In the genomic region with DNA sequence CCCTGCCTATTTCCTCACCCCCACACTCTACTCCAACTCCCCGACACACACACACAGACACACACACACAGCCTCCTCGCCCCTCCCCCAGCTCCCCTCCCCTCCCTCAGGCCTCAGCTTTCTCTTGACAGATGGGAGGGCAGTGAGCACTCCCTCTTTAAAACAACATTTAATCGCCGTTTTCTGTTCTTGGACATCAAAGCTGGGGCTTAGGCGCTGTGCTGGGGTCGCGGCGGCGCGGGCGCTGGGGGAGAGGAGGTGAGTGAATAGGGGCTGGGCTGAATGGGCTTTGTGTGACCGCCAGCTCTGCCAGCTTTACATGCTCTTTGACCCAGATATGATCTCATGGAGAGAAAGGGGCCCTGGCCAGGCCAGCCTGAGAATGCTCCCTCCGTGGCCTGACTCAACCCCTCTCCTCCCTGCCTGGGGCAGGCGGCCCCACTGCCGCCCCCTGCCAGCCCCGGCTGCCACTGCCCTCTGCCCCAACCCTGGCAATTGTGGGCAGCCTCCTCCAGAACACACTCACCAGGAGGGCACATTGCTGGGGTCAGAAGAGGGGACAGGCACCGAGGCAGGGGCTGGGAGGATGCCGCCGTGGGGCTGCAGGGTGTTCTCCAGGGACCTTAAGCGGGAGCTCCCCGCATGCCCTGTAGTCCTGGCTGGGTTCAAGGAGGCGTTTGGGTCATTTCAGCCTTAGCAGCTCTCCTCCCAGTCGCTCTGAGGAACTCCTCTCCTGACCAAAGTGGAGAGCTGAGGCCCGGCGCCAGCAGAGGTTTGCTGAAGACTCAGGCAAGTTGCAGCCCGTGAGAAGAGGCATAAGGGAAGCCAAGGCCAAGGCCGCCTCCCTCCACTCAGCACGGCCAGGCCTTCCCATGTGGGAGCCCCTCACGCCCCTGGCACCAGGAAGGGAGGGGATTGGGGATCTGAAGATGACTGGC, we compare ENCODE assay signal across 9 cellular contexts. TPM values are rescaled to one million over a fixed set of nuclear protein-coding genes. Genes with fewer than 3 reads are reported as not detected.
DNase-seq lines count a peak whose midpoint lies in the region; ATAC-seq and TF ChIP-seq lines count a peak whose summit lies in the region.
"Had no signal": no experiment of that assay in that cellular context is flagged by ENCODE, and none has a peak within 500 bp of the region (broad histone marks: within the 10 kb centered on the region; RNA-seq: fewer than 3 reads in every experiment).

No MANE protein-coding gene starts in this region.

- H3K4me3 Mint-ChIP-seq in Caco-2 (ENCODE audit: unreplicated experiment): no peak overlapping the region
- H3K4me3 Mint-ChIP-seq: activated naive CD4-positive, alpha-beta T cell treated with anti-CD3 and anti-CD28 coated beads, Interleukin-2, amount 50 U/mL, for 24 hours had no signal

- H3K4me3 ChIP-seq in Caco-2 (ENCODE audit: low read depth, low read length): no peak overlapping the region
- peak overlapping the region; percentile 18 to 30 for H3K4me3 ChIP-seq in ascending aorta
- no peak overlapping the region for H3K4me3 ChIP-seq in hepatocyte
- peak overlapping the region; percentile 29 for H3K4me3 ChIP-seq in psoas muscle

- ATAC-seq in psoas muscle (peak; percentile 48 to 58 (median 52)), HG03045 (IDR thresholded peaks at IDR 0.05; ENCODE audit: unreplicated experiment) (no peak), GM19351 (IDR thresholded peaks at IDR 0.05; ENCODE audit: unreplicated experiment) (no peak)

- intact Hi-C loops in Caco-2 (cut with micrococcal nuclease; ENCODE audit: unreplicated experiment): no loop called here
- intact Hi-C loops in ascending aorta (cut with DNase I): loop anchor here (5.0 kb wide), 1 partner anchor 76 kb away; no protein-coding TSS in a partner anchor
- intact Hi-C loops in psoas muscle (cut with DNase I): loop anchor here (5.0 to 10.0 kb wide), 2 partner anchors 53 to 201 kb away; a partner anchor contains a TSS

- peak overlapping the region; percentile 65 for H3K4me2 ChIP-seq in hepatocyte

- H3K9me2 ChIP-seq in hepatocyte (replicated peaks; ENCODE audit: insufficient read depth): no peaks in the 10 kb centered on the region

- no peaks in the 10 kb centered on the region for H3K79me2 ChIP-seq in hepatocyte

- H3K4me1 ChIP-seq in Caco-2: peaks cover 17% of the 10 kb centered on the region
- H3K4me1 ChIP-seq in ascending aorta: peaks cover 24 to 54% of the 10 kb centered on the region in 2 donors
- peaks cover 26% of the 10 kb centered on the region for H3K4me1 ChIP-seq in hepatocyte (ENCODE audit: insufficient read depth)
- H3K4me1 ChIP-seq in psoas muscle: peaks cover 66% of the 10 kb centered on the region

- H3K36me3 Mint-ChIP-seq in Caco-2 (ENCODE audit: insufficient read depth, unreplicated experiment): no peaks in the 10 kb centered on the region
- H3K36me3 Mint-ChIP-seq: activated naive CD4-positive, alpha-beta T cell treated with anti-CD3 and anti-CD28 coated beads, Interleukin-2, amount 50 U/mL, for 24 hours had no signal

- peak in 1 of 2 experiments; percentile 53 for TF ChIP-seq CTCF in Caco-2 (IDR thresholded peaks at IDR 0.05; ENCODE audit: insufficient read depth in 1 of 2, low read depth in 1 of 2, low read length in 1 of 2, severe bottlenecking in 1 of 2, unreplicated experiment in 1 of 2)
- peak; percentile 28 to 55 (median 47) for TF ChIP-seq CTCF in ascending aorta (IDR thresholded peaks at IDR 0.05)
- TF ChIP-seq CTCF in hepatocyte (IDR thresholded peaks at IDR 0.05; ENCODE audit: poor library complexity): peak; percentile 39
- peak; percentile 30 for TF ChIP-seq CTCF in psoas muscle (IDR thresholded peaks at IDR 0.05)

- no peaks in the 10 kb centered on the region for H3K9me3 ChIP-seq in Caco-2
- no peaks in the 10 kb centered on the region for H3K9me3 ChIP-seq in ascending aorta
- no peaks in the 10 kb centered on the region for H3K9me3 ChIP-seq in hepatocyte (ENCODE audit: low read depth)
- H3K9me3 ChIP-seq in psoas muscle: no peaks in the 10 kb centered on the region

- no peaks in the 10 kb centered on the region for H3K9me3 Mint-ChIP-seq in Caco-2 (ENCODE audit: unreplicated experiment)
- H3K9me3 Mint-ChIP-seq: activated naive CD4-positive, alpha-beta T cell treated with anti-CD3 and anti-CD28 coated beads, Interleukin-2, amount 50 U/mL, for 24 hours had no signal

- POLR2A ChIA-PET in Caco-2 (lab: Charles Lee): no interaction called here

- DNase-seq in Caco-2 (peak; percentile 51 to 61), ascending aorta (ENCODE audit: low spot score in 2 of 2) (peak in 1 of 2 donors; percentile 88), hepatocyte (ENCODE audit: low spot score) (peak; percentile 82), psoas muscle (peak; percentile 69 to 87), RKO (ENCODE audit: low spot score) (no peak), epidermal melanocyte (ENCODE audit: insufficient read length, low spot score) (no peak)

- H3K27ac Mint-ChIP-seq in Caco-2 (ENCODE audit: unreplicated experiment): no peak overlapping the region

- no peaks in the 10 kb centered on the region for H3K27me3 Mint-ChIP-seq in Caco-2 (ENCODE audit: insufficient read depth, unreplicated experiment)
- H3K27me3 Mint-ChIP-seq: activated naive CD4-positive, alpha-beta T cell treated with anti-CD3 and anti-CD28 coated beads, Interleukin-2, amount 50 U/mL, for 24 hours had no signal

- no peaks in the 10 kb centered on the region for H4K20me1 ChIP-seq in hepatocyte (ENCODE audit: insufficient read depth, poor library complexity, severe bottlenecking)

- CTCF ChIA-PET in Caco-2 (lab: Charles Lee): interaction anchor here (0.6 to 7.0 kb wide), 11 partner anchors 15 to 462 kb away, joined by 3 to 99 read pairs (median 4); no protein-coding TSS in a partner anchor

- WGBS in hepatocyte (ENCODE audit: low lambda C conversion rate, missing lambda C conversion rate): 39% methylated on average over 29 of the region's 29 CpGs
- 17 to 40% (median 25%) methylated on average over 26 to 29 of the region's 29 CpGs for WGBS in psoas muscle, 3 donors

- BruUV-seq in Caco-2 (replicated peaks; lab: Mats Ljungman, UMichigan): no TSS peak

- peak overlapping the region; percentile 77 to 88 for H3K27ac ChIP-seq in ascending aorta
- peak overlapping the region; percentile 68 for H3K27ac ChIP-seq in hepatocyte
- H3K27ac ChIP-seq in psoas muscle: peak overlapping the region; percentile 89

- H2AFZ ChIP-seq in hepatocyte: no peak overlapping the region

- H3K4me1 Mint-ChIP-seq in Caco-2 (ENCODE audit: low read depth, unreplicated experiment): peaks cover 7% of the 10 kb centered on the region

- no peaks in the 10 kb centered on the region for H3K27me3 ChIP-seq in Caco-2 (replicated peaks; ENCODE audit: control insufficient read depth, insufficient read depth, low read length)
- H3K27me3 ChIP-seq in ascending aorta: no peaks in the 10 kb centered on the region
- H3K27me3 ChIP-seq in hepatocyte: no peaks in the 10 kb centered on the region
- no peaks in the 10 kb centered on the region for H3K27me3 ChIP-seq in psoas muscle (ENCODE audit: insufficient read depth in 3 of 3, low read length in 2 of 3)

- no peaks in the 10 kb centered on the region for H3K36me3 ChIP-seq in Caco-2 (ENCODE audit: control insufficient read depth, insufficient read depth, low read length)
- H3K36me3 ChIP-seq in ascending aorta: peaks cover 27 to 42% of the 10 kb centered on the region in 2 donors
- H3K36me3 ChIP-seq in hepatocyte (replicated peaks; ENCODE audit: insufficient read depth, low read depth): no peaks in the 10 kb centered on the region
- peaks cover 0 to 6% of the 10 kb centered on the region in 2 donors for H3K36me3 ChIP-seq in psoas muscle (ENCODE audit: insufficient read depth in 1 of 2, low read depth in 1 of 2)

RNA-seq across cellular contexts. Expression of a gene that starts 38.3 kb away (rescaled TPM):
- total RNA-seq in Caco-2 (2022) (2.4 TPM in 2 replicates), ascending aorta (1,040 TPM), hepatocyte (115 and 150 TPM in 2 replicates), psoas muscle (1,000 to 10,000 TPM in 1 of 4 donors, 100 to 1,000 TPM in 3; 165 to 2,602 (median 604) TPM)
- polyA plus RNA-seq in hepatocyte (366 and 385 TPM in 2 replicates), psoas muscle (1,000 to 10,000 TPM in 2 of 3 donors, 100 to 1,000 TPM in 1; 649 to 3,089 (median 1,851) TPM)

Comparison
In these comparisons a context has a peak if more than half of its experiments do, and no peak if none do; other contexts are left out.
1. DNase-seq: peak in Caco-2 (2 of 2), hepatocyte (single experiment) and psoas muscle (2 of 2); none in RKO (single experiment) and epidermal melanocyte (single experiment).
2. H3K4me3 ChIP-seq: peak in ascending aorta (2 of 2) and psoas muscle (single experiment); none in Caco-2 (single experiment) and hepatocyte (single experiment).
3. ATAC-seq: peak in psoas muscle (4 of 4); none in HG03045 (single experiment) and GM19351 (single experiment).
4. RNA of a gene that starts 38.3 kb away (total RNA-seq): 1,040 TPM in ascending aorta (single experiment), 165 to 2,602 TPM in psoas muscle and 115 to 150 TPM in hepatocyte; 2.4 TPM in Caco-2; every median in the first group is over 10 times any median in the second.
5. Peak in every context shown above with its lines, with median percentiles within 50 percentile points of each other: H3K27ac ChIP-seq.